ENCODE assay signal across 22 cellular contexts in genomic region chr9:37348917-37349316, GRCh38.
A peak's percentile ranks its signal among the peaks of the same experiment; 100 is the strongest.
DNase-seq lines count a peak whose midpoint lies in the region; ATAC-seq, FAIRE-seq and TF ChIP-seq lines count a peak whose summit lies in the region.
"Had no signal": no experiment of that assay in that cellular context is flagged by ENCODE, and none has a peak within 500 bp of the region (broad histone marks: within the 10 kb centered on the region; RNA-seq: fewer than 3 reads in every experiment).

No MANE protein-coding gene starts in this region.

- H3K27me3 ChIP-seq in K562 (ENCODE audit: control insufficient read depth in 2 of 2, insufficient read depth in 2 of 2, low read length in 2 of 2), result no peaks in the 10 kb centered on the region
- no peaks in the 10 kb centered on the region for H3K27me3 ChIP-seq in CD4-positive, alpha-beta T cell (ENCODE audit: control insufficient read depth, insufficient read depth, low read length)
- no peaks in the 10 kb centered on the region for H3K27me3 ChIP-seq in psoas muscle (ENCODE audit: insufficient read depth in 3 of 3, low read length in 2 of 3)
- H3K27me3 ChIP-seq: SJSA1 had no signal

- in situ Hi-C loops in K562 (cut with MboI), result no loop called here
- in situ Hi-C loops in G401 (cut with HindIII; ENCODE audit: low sequenced_read_pairs), result no loop called here

- no peak overlapping the region for H3K27ac Mint-ChIP-seq in CD4-positive, alpha-beta T cell
- H3K27ac Mint-ChIP-seq: GM23338, IgD-negative memory B cell had no signal

- CTCF ChIA-PET in K562 (lab: Yijun Ruan, JAX; ENCODE audit: low intra/inter-chr PET ratio), result no interaction called here
- CTCF ChIA-PET in CD4-positive, alpha-beta T cell (lab: Charles Lee), result interaction anchor here (1.0 kb wide), 1 partner anchor 20 kb away, joined by 3 read pairs; no protein-coding TSS in a partner anchor

- no peaks in the 10 kb centered on the region for H3K4me1 Mint-ChIP-seq in CD4-positive, alpha-beta T cell (ENCODE audit: low read depth)
- H3K4me1 Mint-ChIP-seq: GM23338 had no signal

- peaks cover 60% of the 10 kb centered on the region for H3K36me3 Mint-ChIP-seq in CD4-positive, alpha-beta T cell (ENCODE audit: low read depth)

- H3K9me3 ChIP-seq in K562 (replicated peaks; ENCODE audit: control insufficient read depth, insufficient read depth, low read depth, low read length) (no peaks in the 10 kb centered on the region), psoas muscle (no peaks in the 10 kb centered on the region)
- no peaks in the 10 kb centered on the region for H3K9me3 ChIP-seq in CD4-positive, alpha-beta T cell (ENCODE audit: control insufficient read depth, low read length)
- H3K9me3 ChIP-seq: SJSA1 had no signal

- H2AFZ ChIP-seq in K562 (ENCODE audit: low read depth, low read length), result no peak overlapping the region
- H2AFZ ChIP-seq: GM23338 had no signal

- H3K27ac ChIP-seq in K562 (ENCODE audit: extremely low read depth, low read depth, low read length) (no peak overlapping the region), psoas muscle (no peak overlapping the region)
- H3K27ac ChIP-seq in CD4-positive, alpha-beta T cell (ENCODE audit: low read depth, low read length), result no peak overlapping the region
- H3K27ac ChIP-seq: SJSA1 had no signal

- no peaks in the 10 kb centered on the region; the same call in 2 of the 3 replicates for H3K79me2 ChIP-seq in K562 (ENCODE audit: control insufficient read depth, insufficient read depth, low read length)

- H3K9me1 ChIP-seq in K562 (ENCODE audit: control insufficient read depth, insufficient read depth, low read length), result no peaks in the 10 kb centered on the region

- no peak overlapping the region for H3K4me3 Mint-ChIP-seq in CD4-positive, alpha-beta T cell
- H3K4me3 Mint-ChIP-seq: GM23338, IgD-negative memory B cell had no signal

- no peaks in the 10 kb centered on the region for H3K9me3 Mint-ChIP-seq in CD4-positive, alpha-beta T cell
- H3K9me3 Mint-ChIP-seq: CD4-positive, alpha-beta memory T cell; GM23338; IgD-negative memory B cell had no signal

- H3K9ac ChIP-seq in K562 (ENCODE audit: insufficient read depth in 1 of 2, low read depth in 2 of 2, low read length in 2 of 2), result no peak overlapping the region

- FAIRE-seq in GM12891 (lab: Jason Lieb, UNC) (peak; percentile 78), K562 (lab: Jason Lieb, UNC) (no peak)
- FAIRE-seq: A204.1, HTR-8/SVneo had no signal

- H3K4me1 ChIP-seq in K562 (replicated peaks in 1 of 2; ENCODE audit: control insufficient read depth in 2 of 2, insufficient read depth in 2 of 2, low read length in 2 of 2), result no peaks in the 10 kb centered on the region; a peak in 1 of 5 replicates
- H3K4me1 ChIP-seq in psoas muscle, result no peaks in the 10 kb centered on the region
- H3K4me1 ChIP-seq: SJSA1 had no signal

- POLR2A ChIA-PET in K562 (lab: Yijun Ruan, JAX), result interaction anchor here (0.6 kb wide), 1 partner anchor 282 kb away, joined by 3 read pairs; no protein-coding TSS in a partner anchor
- POLR2A ChIA-PET in CD4-positive, alpha-beta T cell (lab: Charles Lee), result no interaction called here

- no peak overlapping the region for H3K4me2 ChIP-seq in K562 (ENCODE audit: insufficient read depth, low read length)
- H3K4me2 ChIP-seq: GM23338 had no signal

- TF ChIP-seq POLR2A in GM12891 (IDR thresholded peaks at IDR 0.05; ENCODE audit: low read depth, low read length), result no peak
- TF ChIP-seq POLR2A in K562 (conservative IDR thresholded peaks at IDR 0.05), result no peak

- no peaks in the 10 kb centered on the region for H3K27me3 Mint-ChIP-seq in CD4-positive, alpha-beta T cell
- H3K27me3 Mint-ChIP-seq: CD4-positive, alpha-beta memory T cell; IgD-negative memory B cell had no signal

- ATAC-seq in K562 (no peak), psoas muscle (no peak)
- no peak for ATAC-seq in CD4-positive, alpha-beta T cell (ENCODE audit: poor library complexity)
- ATAC-seq: GM23338, Panc1 had no signal

- WGBS in K562 (ENCODE audit: insufficient coverage, low coverage, missing lambda C conversion rate), result 81% methylated on average over 3 of the region's 3 CpGs
- 74 to 80% (median 77%) methylated on average over 3 of the region's 3 CpGs for WGBS in psoas muscle, 3 donors

- TF ChIP-seq CTCF in K562 (IDR thresholded peaks at IDR 0.05 in 2 of 3, conservative IDR thresholded peaks at IDR 0.05 in 1 of 3; ENCODE audit: insufficient read depth in 2 of 3, low read depth in 1 of 3, low read length in 3 of 3), result no peak
- TF ChIP-seq CTCF in CD4-positive, alpha-beta T cell (IDR thresholded peaks at IDR 0.05), result no peak
- TF ChIP-seq CTCF in psoas muscle (IDR thresholded peaks at IDR 0.05), result no peak

- H4K20me1 ChIP-seq in K562 (replicated peaks; ENCODE audit: control insufficient read depth, insufficient read depth, low read length), result no peaks in the 10 kb centered on the region

- H3K4me3 ChIP-seq in K562 (no peak overlapping the region), psoas muscle (no peak overlapping the region)
- H3K4me3 ChIP-seq: GM23338, SJSA1 had no signal

- DNase-seq in NCI-H345 (lab: John Stamatoyannopoulos, UW) (peak; percentile 5), NCI-H345 treated with DMSO at 0.1 percent for 48 hours (lab: John Stamatoyannopoulos, UW; ENCODE audit: unreplicated experiment) (no peak), GM12891 (ENCODE audit: insufficient read length, low spot score) (no peak), NCI-H2029 treated with DMSO at 0.1 percent for 48 hours (lab: John Stamatoyannopoulos, UW) (peak; percentile 62), K562 (ENCODE audit: extremely low read depth in 1 of 4, low spot score in 3 of 4) (no peak), G401 (ENCODE audit: low spot score) (no peak), psoas muscle (no peak)
- DNase-seq in CD4-positive, alpha-beta T cell, result no peak
- DNase-seq: Calu3; CD4-positive, alpha-beta memory T cell; HCEC 1CT; MM.1S; NCI-H1694 treated with DMSO at 0.1 percent for 48 hours; NCI-H2171; NCI-H510A; SW 1271 had no signal

- peaks cover 40% of the 10 kb centered on the region for H3K36me3 ChIP-seq in K562 (ENCODE audit: control insufficient read depth, insufficient read depth, low read length)
- H3K36me3 ChIP-seq in psoas muscle (ENCODE audit: insufficient read depth in 1 of 2, low read depth in 1 of 2), result peaks cover 0 to 18% of the 10 kb centered on the region in 2 donors
- H3K36me3 ChIP-seq: SJSA1 had no signal

- TF ChIP-seq EP300 in K562 (IDR thresholded peaks at IDR 0.05; ENCODE audit: low read length), result no peak

- TF ChIP-seq RAD21 in K562 (CRISPR knock-in tag; conservative IDR thresholded peaks at IDR 0.05 in 1 of 2, IDR thresholded peaks at IDR 0.05 in 1 of 2), result peak in 1 of 2 experiments; percentile 31; a peak in 2 of 4 replicates

- BruUV-seq in K562 (replicated peaks; lab: Mats Ljungman, UMichigan), result no TSS peak

- intact Hi-C loops in K562 (cut with micrococcal nuclease), result no loop called here
- intact Hi-C loops in CD4-positive, alpha-beta T cell (cut with DNase I, micrococcal nuclease), result no loop called here
- intact Hi-C loops in psoas muscle (cut with DNase I), result no loop called here

TF ChIP-seq in GM12891, 5 proteins besides CTCF, POLR2A, EP300 and RAD21:
- TF ChIP-seq POLR2AphosphoS5 (IDR thresholded peaks at IDR 0.05; ENCODE audit: low read depth, low read length), result no peak
- TF ChIP-seq TAF1 (IDR thresholded peaks at IDR 0.05; ENCODE audit: low read depth, low read length), result no peak
- TF ChIP-seq POU2F2 (IDR thresholded peaks at IDR 0.05; ENCODE audit: low read depth, low read length), result no peak
- no peak for TF ChIP-seq PAX5 (IDR thresholded peaks at IDR 0.05; ENCODE audit: insufficient read depth, low read length, severe bottlenecking)
- no peak for TF ChIP-seq SPI1 (IDR thresholded peaks at IDR 0.05; ENCODE audit: low read depth, low read length)
TF ChIP-seq in GM12891: peak in this region for 0.

TF ChIP-seq in K562, 482 proteins besides CTCF, POLR2A, EP300 and RAD21:
- TF ChIP-seq CTCFL (IDR thresholded peaks at IDR 0.05; ENCODE audit: borderline replicate concordance, insufficient read depth, low read depth, low read length, poor library complexity, severe bottlenecking), result no peak
- TF ChIP-seq NFIX (CRISPR knock-in tag; IDR thresholded peaks at IDR 0.05; ENCODE audit: low read depth), result peak; percentile 100
- peak; percentile 100 for TF ChIP-seq NFIC (IDR thresholded peaks at IDR 0.05)
- peak; percentile 95 for TF ChIP-seq SMAD1 (IDR thresholded peaks at IDR 0.05; ENCODE audit: low read depth, low read length, partially characterized antibody)

Comparison
In these comparisons a context has a peak if more than half of its experiments do, and no peak if none do; other contexts are left out.
1. DNase-seq: peak in NCI-H345 (single experiment) and NCI-H2029 treated with DMSO at 0.1 percent for 48 hours (single experiment); none in NCI-H345 treated with DMSO at 0.1 percent for 48 hours (single experiment), GM12891 (single experiment), K562 (0 of 4), CD4-positive, alpha-beta T cell (0 of 10), G401 (single experiment) and psoas muscle (0 of 2).